Comparison of ENCODE assay signal across 39 cellular contexts in the genomic region with DNA sequence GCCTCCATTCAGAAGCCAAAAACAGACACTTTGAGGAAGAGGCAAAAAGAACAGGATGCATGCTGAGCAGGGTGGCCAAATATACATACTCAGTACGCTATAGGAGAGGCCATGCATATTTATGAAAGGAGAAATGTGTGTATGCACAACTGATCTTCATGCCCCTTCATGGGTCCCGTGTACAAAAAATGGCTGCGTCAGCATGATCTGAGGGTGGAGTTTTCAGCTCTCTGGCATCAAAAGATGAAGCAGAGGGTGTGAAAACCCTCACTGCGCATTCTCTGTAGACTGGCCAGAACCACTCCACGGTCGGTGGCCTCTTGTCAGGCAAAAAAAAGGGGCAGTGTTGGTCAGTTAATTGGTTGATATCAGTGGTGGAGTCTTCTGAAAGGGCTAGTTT. TPM values are rescaled to one million over a fixed set of nuclear protein-coding genes. Genes with fewer than 3 reads are reported as not detected.
"Had no signal": no experiment of that assay in that cellular context is flagged by ENCODE, and none has a peak within 500 bp of the region (broad histone marks: within the 10 kb centered on the region; RNA-seq: fewer than 3 reads in every experiment).

No MANE protein-coding gene starts in this region.

- H3K4me1 ChIP-seq: adrenal gland, body of pancreas, breast epithelium had no signal

- H3K4me3 Mint-ChIP-seq: activated CD4-positive, alpha-beta memory T cell treated with anti-CD3 and anti-CD28 coated beads, Interleukin-2, amount 10 ng/mL, durations not matched to agents 7 days and 5 days; activated CD4-positive, alpha-beta T cell treated with anti-CD3 and anti-CD28 coated beads for 36 hours; activated CD4-positive, alpha-beta T cell treated with anti-CD3 and anti-CD28 coated beads, Interleukin-2, amount 10 ng/mL, durations not matched to agents 7 days and 5 days; activated CD8-positive, alpha-beta memory T cell treated with anti-CD3 and anti-CD28 coated beads, Interleukin-2, amount 10 ng/mL, durations not matched to agents 7 days and 5 days; activated CD8-positive, alpha-beta T cell treated with anti-CD3 and anti-CD28 coated beads, Interleukin-2, amount 10 ng/mL, durations not matched to agents 7 days and 5 days; activated naive CD4-positive, alpha-beta T cell treated with anti-CD3 and anti-CD28 coated beads for 36 hours; activated naive CD8-positive, alpha-beta T cell treated with anti-CD3 and anti-CD28 coated beads for 36 hours; activated T-cell treated with anti-CD3 and anti-CD28 coated beads, Interleukin-2, amount 50 U/mL, for 24 hours; central memory CD8-positive, alpha-beta T cell; T-helper 1 cell treated with Interleukin-12 subunit alpha and Interleukin-12 subunit beta and Interleukin-4 antibody, amounts not matched to agents 30 μg/mL and 1 μg/mL, for 36 hours; WTC11 had no signal

- H3K27ac ChIP-seq: adrenal gland, body of pancreas, brain microvascular endothelial cell, breast epithelium, cardiac muscle cell, WERI-Rb-1 had no signal

- H3K27ac Mint-ChIP-seq: activated CD4-positive, alpha-beta memory T cell treated with anti-CD3 and anti-CD28 coated beads, Interleukin-2, amount 10 ng/mL, durations not matched to agents 7 days and 5 days; activated CD4-positive, alpha-beta T cell treated with anti-CD3 and anti-CD28 coated beads for 36 hours; activated CD4-positive, alpha-beta T cell treated with anti-CD3 and anti-CD28 coated beads, Interleukin-2, amount 10 ng/mL, durations not matched to agents 7 days and 5 days; activated CD8-positive, alpha-beta memory T cell treated with anti-CD3 and anti-CD28 coated beads, Interleukin-2, amount 10 ng/mL, durations not matched to agents 7 days and 5 days; activated CD8-positive, alpha-beta T cell treated with anti-CD3 and anti-CD28 coated beads, Interleukin-2, amount 10 ng/mL, durations not matched to agents 7 days and 5 days; activated naive CD4-positive, alpha-beta T cell treated with anti-CD3 and anti-CD28 coated beads for 36 hours; activated naive CD4-positive, alpha-beta T cell treated with anti-CD3 and anti-CD28 coated beads, Interleukin-2, amount 50 U/mL, for 72 hours; activated naive CD8-positive, alpha-beta T cell treated with anti-CD3 and anti-CD28 coated beads for 36 hours; activated T-cell treated with anti-CD3 and anti-CD28 coated beads, Interleukin-2, amount 50 U/mL, for 24 hours; activated T-helper 2 cell treated with anti-CD3 and anti-CD28 coated beads, Interferon-gamma antibody, Interleukin-2, Interleukin-4, amounts not matched to agents 10 μg/mL and 5 μg/mL and 100 μg/mL, durations not matched to agents 14 hours and 24 hours and 36 hours; T-helper 1 cell treated with Interleukin-12 subunit alpha and Interleukin-12 subunit beta and Interleukin-4 antibody, amounts not matched to agents 30 μg/mL and 1 μg/mL, for 36 hours; WTC11 had no signal

- DNase-seq: activated CD4-positive, alpha-beta memory T cell treated with anti-CD3 and anti-CD28 coated beads, Interleukin-2, amount 10 ng/mL, durations not matched to agents 7 days and 5 days; activated CD4-positive, alpha-beta T cell treated with anti-CD3 and anti-CD28 coated beads for 1 hour; activated CD4-positive, alpha-beta T cell treated with anti-CD3 and anti-CD28 coated beads for 36 hours; activated CD4-positive, alpha-beta T cell treated with anti-CD3 and anti-CD28 coated beads for 48 hours; activated CD4-positive, alpha-beta T cell treated with anti-CD3 and anti-CD28 coated beads, Interleukin-2, amount 10 ng/mL, durations not matched to agents 7 days and 5 days; activated CD4-positive, alpha-beta T cell treated with anti-CD3 and anti-CD28 coated beads, Interleukin-2, amount 50 U/mL, for 48 hours; activated CD4-positive, CD25-positive, alpha-beta regulatory T cell; activated CD8-positive, alpha-beta memory T cell treated with anti-CD3 and anti-CD28 coated beads for 24 hours; activated CD8-positive, alpha-beta memory T cell treated with anti-CD3 and anti-CD28 coated beads, Interleukin-2, amount 10 ng/mL, durations not matched to agents 7 days and 5 days; activated CD8-positive, alpha-beta memory T cell treated with anti-CD3 and anti-CD28 coated beads, Interleukin-2, amount 50 U/mL, for 48 hours; activated CD8-positive, alpha-beta T cell treated with anti-CD3 and anti-CD28 coated beads, Interleukin-2, amount 10 ng/mL, durations not matched to agents 7 days and 5 days; activated effector memory CD4-positive, alpha-beta T cell treated with Interleukin-2 at 50 U/mL for 16 hours; activated gamma-delta T cell; activated naive CD4-positive, alpha-beta T cell treated with anti-CD3 and anti-CD28 coated beads for 36 hours; activated naive CD4-positive, alpha-beta T cell treated with anti-CD3 and anti-CD28 coated beads, Interleukin-2, amount 50 U/mL, for 16 hours; activated naive CD8-positive, alpha-beta T cell treated with anti-CD3 and anti-CD28 coated beads for 36 hours; activated T-cell treated with anti-CD3 and anti-CD28 coated beads, Interleukin-2, amount 50 U/mL, for 24 hours; activated T-cell treated with anti-CD3 and anti-CD28 coated beads, Interleukin-2, amount 50 U/mL, for 48 hours; adrenal gland; amniotic stem cell; aorta; body of pancreas; brain microvascular endothelial cell; caudate nucleus; cerebellar nuclear complex; SW 1271; T-helper 1 cell; T-helper 9 cell; WERI-Rb-1 had no signal

- H3K27me3 ChIP-seq: adrenal gland, body of pancreas, brain microvascular endothelial cell, breast epithelium, cardiac muscle cell had no signal

- H3K9me3 ChIP-seq: adrenal gland, body of pancreas had no signal

- H3K4me3 ChIP-seq: adrenal gland, body of pancreas, breast epithelium, cardiac muscle cell had no signal

- H3K4me1 Mint-ChIP-seq: activated CD4-positive, alpha-beta memory T cell treated with anti-CD3 and anti-CD28 coated beads, Interleukin-2, amount 10 ng/mL, durations not matched to agents 7 days and 5 days; activated CD4-positive, alpha-beta T cell treated with anti-CD3 and anti-CD28 coated beads for 36 hours; activated CD4-positive, alpha-beta T cell treated with anti-CD3 and anti-CD28 coated beads, Interleukin-2, amount 10 ng/mL, durations not matched to agents 7 days and 5 days; activated CD8-positive, alpha-beta memory T cell treated with anti-CD3 and anti-CD28 coated beads, Interleukin-2, amount 10 ng/mL, durations not matched to agents 7 days and 5 days; activated naive CD8-positive, alpha-beta T cell treated with anti-CD3 and anti-CD28 coated beads for 36 hours; central memory CD8-positive, alpha-beta T cell; WTC11 had no signal

- ATAC-seq: activated CD4-positive, alpha-beta T cell treated with anti-CD3 and anti-CD28 coated beads for 36 hours; activated CD4-positive, CD25-positive, alpha-beta regulatory T cell treated with anti-CD3 and anti-CD28 coated beads, Interleukin-2, amount 50 U/mL, for 24 hours; activated CD8-positive, alpha-beta memory T cell treated with anti-CD3 and anti-CD28 coated beads, Interleukin-2, amount 10 ng/mL, durations not matched to agents 7 days and 5 days; activated CD8-positive, alpha-beta T cell treated with anti-CD3 and anti-CD28 coated beads, Interleukin-2, amount 10 ng/mL, durations not matched to agents 7 days and 5 days; activated naive CD4-positive, alpha-beta T cell treated with anti-CD3 and anti-CD28 coated beads, Interleukin-2, amount 50 U/mL, for 72 hours; body of pancreas; WTC11 had no signal

- H3K27me3 Mint-ChIP-seq: activated CD4-positive, alpha-beta memory T cell treated with anti-CD3 and anti-CD28 coated beads, Interleukin-2, amount 10 ng/mL, durations not matched to agents 7 days and 5 days; activated CD4-positive, alpha-beta T cell treated with anti-CD3 and anti-CD28 coated beads for 36 hours; activated CD4-positive, alpha-beta T cell treated with anti-CD3 and anti-CD28 coated beads, Interleukin-2, amount 10 ng/mL, durations not matched to agents 7 days and 5 days; activated CD8-positive, alpha-beta memory T cell treated with anti-CD3 and anti-CD28 coated beads, Interleukin-2, amount 10 ng/mL, durations not matched to agents 7 days and 5 days; activated naive CD8-positive, alpha-beta T cell treated with anti-CD3 and anti-CD28 coated beads for 36 hours; activated T-cell treated with anti-CD3 and anti-CD28 coated beads, Interleukin-2, amount 50 U/mL, for 24 hours; central memory CD8-positive, alpha-beta T cell had no signal

- H3K36me3 Mint-ChIP-seq: activated naive CD4-positive, alpha-beta T cell treated with anti-CD3 and anti-CD28 coated beads, Interleukin-2, amount 50 U/mL, for 72 hours had no signal

- H3K9me3 Mint-ChIP-seq: activated CD4-positive, alpha-beta memory T cell treated with anti-CD3 and anti-CD28 coated beads, Interleukin-2, amount 10 ng/mL, durations not matched to agents 7 days and 5 days; activated CD4-positive, alpha-beta T cell treated with anti-CD3 and anti-CD28 coated beads, Interleukin-2, amount 10 ng/mL, durations not matched to agents 7 days and 5 days; activated naive CD4-positive, alpha-beta T cell treated with anti-CD3 and anti-CD28 coated beads for 36 hours; activated naive CD4-positive, alpha-beta T cell treated with anti-CD3 and anti-CD28 coated beads, Interleukin-2, amount 50 U/mL, for 72 hours; activated naive CD8-positive, alpha-beta T cell treated with anti-CD3 and anti-CD28 coated beads for 36 hours; activated T-cell treated with anti-CD3 and anti-CD28 coated beads, Interleukin-2, amount 50 U/mL, for 24 hours; activated T-helper 2 cell treated with anti-CD3 and anti-CD28 coated beads, Interferon-gamma antibody, Interleukin-2, Interleukin-4, amounts not matched to agents 10 μg/mL and 5 μg/mL and 100 μg/mL, durations not matched to agents 14 hours and 24 hours and 36 hours; central memory CD8-positive, alpha-beta T cell; T-helper 1 cell treated with Interleukin-12 subunit alpha and Interleukin-12 subunit beta and Interleukin-4 antibody, amounts not matched to agents 30 μg/mL and 1 μg/mL, for 36 hours had no signal

- H3K36me3 ChIP-seq: adrenal gland, brain microvascular endothelial cell, breast epithelium, cardiac muscle cell, WERI-Rb-1 had no signal

- FAIRE-seq: astrocyte had no signal

RNA-seq across cellular contexts. Expression of a gene that starts 35.4 kb away (rescaled TPM):
- total RNA-seq: activated CD4-positive, alpha-beta memory T cell treated with anti-CD3 and anti-CD28 coated beads, Interleukin-2, amount 10 ng/mL, durations not matched to agents 7 days and 5 days; activated CD4-positive, alpha-beta T cell treated with anti-CD3 and anti-CD28 coated beads for 36 hours; activated CD4-positive, alpha-beta T cell treated with anti-CD3 and anti-CD28 coated beads, Interleukin-2, amount 10 ng/mL, durations not matched to agents 7 days and 5 days; activated CD8-positive, alpha-beta memory T cell treated with anti-CD3 and anti-CD28 coated beads, Interleukin-2, amount 10 ng/mL, durations not matched to agents 7 days and 5 days; activated CD8-positive, alpha-beta T cell treated with anti-CD3 and anti-CD28 coated beads, Interleukin-2, amount 10 ng/mL, durations not matched to agents 7 days and 5 days; activated naive CD4-positive, alpha-beta T cell treated with anti-CD3 and anti-CD28 coated beads for 36 hours; activated naive CD4-positive, alpha-beta T cell treated with anti-CD3 and anti-CD28 coated beads, Interleukin-2, amount 50 U/mL, for 72 hours; activated naive CD8-positive, alpha-beta T cell treated with anti-CD3 and anti-CD28 coated beads for 36 hours; activated T-helper 2 cell treated with anti-CD3 and anti-CD28 coated beads, Interferon-gamma antibody, Interleukin-2, Interleukin-4, amounts not matched to agents 10 μg/mL and 5 μg/mL and 100 μg/mL, durations not matched to agents 14 hours and 24 hours and 36 hours; body of pancreas; T-helper 2 cell treated with Interferon-gamma antibody and Interleukin-4, amounts not matched to agents 100 ng/mL and 5 ng/mL, for 36 hours; WTC11 had no signal
- polyA plus RNA-seq: aorta had no signal
